ENCODE assay signal across 8 cellular contexts in the genomic region with DNA sequence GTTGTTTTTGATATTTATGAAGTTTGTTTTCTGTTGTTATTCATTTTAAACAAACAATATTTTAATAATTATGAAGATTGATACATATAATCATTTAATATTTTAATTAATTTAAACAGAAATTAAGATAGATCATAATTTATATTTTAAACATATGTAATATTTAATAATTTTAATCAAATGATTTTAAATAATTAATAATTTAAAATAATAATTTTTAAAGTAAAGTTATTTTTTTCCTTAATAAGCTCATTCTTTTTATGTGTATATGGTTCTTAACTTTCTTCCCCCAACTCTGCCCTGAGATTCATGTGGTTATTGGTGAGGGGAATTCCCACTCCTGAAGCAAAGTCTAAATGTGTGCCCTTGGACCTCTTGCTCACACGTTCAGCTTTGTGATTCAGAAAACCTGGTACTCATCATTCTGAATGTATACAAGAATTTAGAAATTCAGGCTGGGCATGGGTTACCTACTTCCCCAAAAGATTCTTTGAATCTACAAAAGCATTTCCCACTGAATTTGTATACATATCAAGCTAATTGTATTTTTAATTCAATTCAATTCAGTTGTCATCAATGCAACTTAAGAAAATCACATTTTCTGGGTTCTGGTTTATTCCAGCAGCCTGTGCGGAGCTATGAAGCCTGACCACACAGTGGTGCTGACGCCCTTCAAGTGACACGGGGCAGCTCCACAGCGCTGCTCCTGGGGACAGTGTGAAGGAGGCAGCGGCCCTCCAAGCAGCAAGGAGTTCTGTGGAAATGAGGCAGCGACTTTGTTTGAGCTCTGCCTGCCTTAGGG.
DNase-seq lines count a peak whose midpoint lies in the region; ATAC-seq, FAIRE-seq and TF ChIP-seq lines count a peak whose summit lies in the region.

No MANE protein-coding gene starts in this region.

- TF ChIP-seq RAD21 in A549 (conservative IDR thresholded peaks at IDR 0.05 in 1 of 2, IDR thresholded peaks at IDR 0.05 in 1 of 2), result peak; percentile 87
- peak; percentile 98 for TF ChIP-seq RAD21 in HCT116 (IDR thresholded peaks at IDR 0.05; ENCODE audit: low read depth)

- POLR2A ChIA-PET in A549 (lab: Yijun Ruan, JAX) (no interaction called here), HCT116 (lab: Charles Lee) (interaction anchor here (1.1 kb wide), 1 partner anchor 854 kb away, joined by 3 read pairs; no protein-coding TSS in a partner anchor), MCF 10A (lab: Yijun Ruan, JAX) (interaction anchor here (0.6 to 1.1 kb wide), 12 partner anchors 28 to 682 kb away, joined by 3 to 6 read pairs (median 3); no protein-coding TSS in a partner anchor)

- RAD21 ChIA-PET in HCT116 (lab: Charles Lee; ENCODE audit: low non-redundant PET in 1 of 2, low total read pairs in 2 of 2, uncharacterized antibody in 2 of 2, unreplicated experiment in 2 of 2), result interaction anchor here (0.6 to 1.2 kb wide), 6 partner anchors 18 to 854 kb away, joined by 3 to 8 read pairs (median 3); no protein-coding TSS in a partner anchor

- no peak overlapping the region for H3K4me3 Mint-ChIP-seq in MCF 10A (ENCODE audit: unreplicated experiment)

- no peaks in the 10 kb centered on the region for H3K9me3 Mint-ChIP-seq in MCF 10A (ENCODE audit: unreplicated experiment)

- CTCF ChIA-PET in A549 (lab: Yijun Ruan, JAX) (interaction anchor here (0.7 to 2.2 kb wide), 30 partner anchors 10 to 939 kb away, joined by 3 to 19 read pairs (median 4); no protein-coding TSS in a partner anchor), HCT116 (lab: Charles Lee) (interaction anchor here (0.6 to 2.5 kb wide), 34 partner anchors 9 to 1141 kb away, joined by 3 to 37 read pairs (median 4); no protein-coding TSS in a partner anchor), MCF 10A (lab: Yijun Ruan, JAX) (interaction anchor here (0.5 to 3.0 kb wide), 75 partner anchors 9 to 1067 kb away, joined by 3 to 32 read pairs (median 4); partner anchors contain the start of gene UST)

- no peaks in the 10 kb centered on the region for H3K79me2 ChIP-seq in HCT116 (ENCODE audit: insufficient read depth, low read length)

- 3% methylated on average over 6 of the region's 7 CpGs for WGBS in A549 (ENCODE audit: missing lambda C conversion rate)
- WGBS in iPS DF 6.9 (ENCODE audit: insufficient coverage, insufficient read length), result no CpG with 5 or more reads among the region's 7 CpGs
- 2 to 9% (median 7%) methylated on average over 7 of the region's 7 CpGs for WGBS in spleen, 5 donors

- intact Hi-C loops in HCT116 (cut with micrococcal nuclease) (loop anchor here (1.0 to 10.0 kb wide), 4 partner anchors 370 to 937 kb away; no protein-coding TSS in a partner anchor), MCF 10A (cut with micrococcal nuclease) (loop anchor here (1.0 to 5.0 kb wide), 7 partner anchors 123 to 855 kb away; no protein-coding TSS in a partner anchor), spleen (cut with DNase I; ENCODE audit: low total_unique reads) (loop anchor here (5.0 kb wide), 1 partner anchor 369 kb away; no protein-coding TSS in a partner anchor)

- no peak overlapping the region for H3K27ac Mint-ChIP-seq in MCF 10A (ENCODE audit: low read depth, unreplicated experiment)

- no peaks in the 10 kb centered on the region for H3K4me1 ChIP-seq in A549
- peaks cover 0 to 7% of the 10 kb centered on the region in 2 experiments; a peak in 1 of 4 replicates for H3K4me1 ChIP-seq in HCT116 (ENCODE audit: control insufficient read depth in 1 of 2, insufficient read depth in 2 of 2, low read length in 2 of 2)
- peaks cover 5% of the 10 kb centered on the region; the same call in 1 of the 2 replicates for H3K4me1 ChIP-seq in iPS DF 6.9 (ENCODE audit: control insufficient read depth, insufficient read depth, low read length)
- peaks cover 0 to 35% (median 13%) of the 10 kb centered on the region in 6 donors for H3K4me1 ChIP-seq in spleen

- H3K9ac ChIP-seq in HCT116 (ENCODE audit: low read length), result no peak overlapping the region

- BruUV-seq in HCT116 (replicated peaks; lab: Mats Ljungman, UMichigan) (no TSS peak), MCF 10A (replicated peaks; lab: Mats Ljungman, UMichigan) (no TSS peak)

- H3K27ac ChIP-seq in A549, result no peak overlapping the region
- H3K27ac ChIP-seq in HCT116 (ENCODE audit: low read depth, low read length), result no peak overlapping the region
- H3K27ac ChIP-seq in iPS DF 6.9 (ENCODE audit: low read length), result no peak overlapping the region
- no peak overlapping the region for H3K27ac ChIP-seq in spleen

- H3K4me2 ChIP-seq in A549, result no peak overlapping the region
- H3K4me2 ChIP-seq in HCT116 (ENCODE audit: low read length), result peak overlapping the region; percentile 30; the same call in 1 of the 2 replicates

- H3K36me3 ChIP-seq in HCT116 (ENCODE audit: control insufficient read depth in 1 of 2, insufficient read depth in 2 of 2, low read length in 2 of 2) (no peaks in the 10 kb centered on the region), iPS DF 6.9 (ENCODE audit: control insufficient read depth, insufficient read depth, low read length) (no peaks in the 10 kb centered on the region), spleen (no peaks in the 10 kb centered on the region)

- TF ChIP-seq POLR2A in A549 (IDR thresholded peaks at IDR 0.05; ENCODE audit: low read length), result no peak
- TF ChIP-seq POLR2A in HCT116 (IDR thresholded peaks at IDR 0.05; ENCODE audit: borderline replicate concordance, extremely low read depth, insufficient read depth, insufficient read length), result no peak
- no peak for TF ChIP-seq POLR2A in spleen (IDR thresholded peaks at IDR 0.05)

- H3K4me3 ChIP-seq in A549 (no peak overlapping the region), HCT116 (replicated peaks in 1 of 2; ENCODE audit: low read depth in 1 of 2, low read length in 2 of 2) (no peak overlapping the region), iPS DF 6.9 (ENCODE audit: low read length) (no peak overlapping the region), spleen (no peak overlapping the region)

- no peaks in the 10 kb centered on the region for H3K27me3 Mint-ChIP-seq in MCF 10A (ENCODE audit: insufficient read depth, unreplicated experiment)

- TF ChIP-seq CTCF in A549 (IDR thresholded peaks at IDR 0.05) (peak; percentile 85), GM10266 (IDR thresholded peaks at IDR 0.05; ENCODE audit: control insufficient read depth, insufficient read depth, low read depth, missing control alignments) (peak; percentile 96), HCT116 (IDR thresholded peaks at IDR 0.05 in 2 of 3, conservative IDR thresholded peaks at IDR 0.05 in 1 of 3; ENCODE audit: borderline replicate concordance in 1 of 3, insufficient read depth in 1 of 3, low read depth in 2 of 3, low read length in 2 of 3) (peak; percentile 92 to 99 (median 98)), MCF 10A (IDR thresholded peaks at IDR 0.05; ENCODE audit: unreplicated experiment) (peak; percentile 83), spleen (IDR thresholded peaks at IDR 0.05 in 8 of 11, conservative IDR thresholded peaks at IDR 0.05 in 3 of 11) (peak; percentile 54 to 86 (median 72))

- no peaks in the 10 kb centered on the region for H3K9me2 ChIP-seq in HCT116 (ENCODE audit: insufficient read depth)

- ATAC-seq in A549 (peak; percentile 100), HCT116 (peak; percentile 100), SK-N-SH treated with all-trans-retinoic acid at 6 μM for 48 hours (peak; percentile 100)

- H3K27me3 ChIP-seq in HCT116 (ENCODE audit: insufficient read depth, low read length) (0 out of 2 replicates have a peak, but pooled peaks cover 5% of the 10 kb centered on the region), iPS DF 6.9 (ENCODE audit: control insufficient read depth, insufficient read depth, low read length) (no peaks in the 10 kb centered on the region), spleen (replicated peaks in 1 of 7) (no peaks in the 10 kb centered on the region)

- FAIRE-seq in A549 (lab: Jason Lieb, UNC), result no peak

- peak overlapping the region; percentile 91 for H2AFZ ChIP-seq in HCT116 (ENCODE audit: low read depth, low read length, poor library complexity, severe bottlenecking)

- peak; percentile 57 to 76 for DNase-seq in A549 (ENCODE audit: low read depth in 1 of 2, low spot score in 1 of 2)
- DNase-seq in GM10266 (ENCODE audit: extremely low spot score), result peak; percentile 77
- peak; percentile 74 for DNase-seq in HCT116 (ENCODE audit: low read depth, low spot score)
- DNase-seq in LoVo (ENCODE audit: low spot score), result peak; percentile 78
- DNase-seq in MCF 10A (ENCODE audit: unreplicated experiment), result peak; percentile 79
- peak; percentile 72 for DNase-seq in iPS DF 6.9 (ENCODE audit: low read depth, low spot score)
- DNase-seq in spleen, result peak; percentile 92

- TF ChIP-seq EP300 in A549 (IDR thresholded peaks at IDR 0.05), result no peak

- no peaks in the 10 kb centered on the region for H3K4me1 Mint-ChIP-seq in MCF 10A (ENCODE audit: insufficient read depth, unreplicated experiment)

- H4K20me1 ChIP-seq in HCT116 (ENCODE audit: insufficient read depth), result no peaks in the 10 kb centered on the region

- H3K36me3 Mint-ChIP-seq in MCF 10A (ENCODE audit: insufficient read depth, unreplicated experiment), result no peaks in the 10 kb centered on the region

- H3K9me3 ChIP-seq in A549 (no peaks in the 10 kb centered on the region), HCT116 (ENCODE audit: control insufficient read depth in 1 of 2, insufficient read depth in 1 of 2, low read depth in 1 of 2, low read length in 2 of 2) (no peaks in the 10 kb centered on the region), iPS DF 6.9 (ENCODE audit: control insufficient read depth, insufficient read depth, low read length) (no peaks in the 10 kb centered on the region), spleen (peaks cover 0 to 2% (median 0%) of the 10 kb centered on the region in 8 donors)

TF ChIP-seq in A549, 52 proteins besides CTCF, POLR2A, EP300 and RAD21 (continues in another document):
- TF ChIP-seq CHD4 (IDR thresholded peaks at IDR 0.05; ENCODE audit: borderline replicate concordance), result no peak
- no peak for TF ChIP-seq RNF2 (IDR thresholded peaks at IDR 0.05; ENCODE audit: borderline replicate concordance, low read depth)
- no peak for TF ChIP-seq SREBF2 (IDR thresholded peaks at IDR 0.05)
- peak; percentile 73 for TF ChIP-seq SMC3 (IDR thresholded peaks at IDR 0.05)

TF ChIP-seq in HCT116, 20 proteins besides CTCF, POLR2A, EP300 and RAD21:
- TF ChIP-seq, protein P1, sequence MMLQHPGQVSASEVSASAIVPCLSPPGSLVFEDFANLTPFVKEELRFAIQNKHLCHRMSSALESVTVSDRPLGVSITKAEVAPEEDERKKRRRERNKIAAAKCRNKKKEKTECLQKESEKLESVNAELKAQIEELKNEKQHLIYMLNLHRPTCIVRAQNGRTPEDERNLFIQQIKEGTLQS (IDR thresholded peaks at IDR 0.05), result no peak
- TF ChIP-seq YY1 (IDR thresholded peaks at IDR 0.05; ENCODE audit: extremely low read depth, insufficient replicate concordance, low read depth, low read length) (peak; percentile 41), SP1 (IDR thresholded peaks at IDR 0.05; ENCODE audit: low read depth) (no peak)

TF ChIP-seq in SK-N-SH treated with all-trans-retinoic acid at 6 μM for 48 hours, 23 proteins besides CTCF, POLR2A, EP300 and RAD21 (continues in another document):
- TF ChIP-seq ZFP3 (CRISPR knock-in tag; IDR thresholded peaks at IDR 0.05), result no peak
- TF ChIP-seq TOX (CRISPR knock-in tag; IDR thresholded peaks at IDR 0.05; ENCODE audit: borderline replicate concordance), result no peak
- TF ChIP-seq ESRRG (CRISPR knock-in tag; IDR thresholded peaks at IDR 0.05), result no peak
- TF ChIP-seq ZNF70 (CRISPR knock-in tag; IDR thresholded peaks at IDR 0.05), result no peak
- TF ChIP-seq ZFP30 (CRISPR knock-in tag; IDR thresholded peaks at IDR 0.05), result no peak
- no peak for TF ChIP-seq ISL1 (CRISPR knock-in tag; IDR thresholded peaks at IDR 0.05)

Comparison
In these comparisons a context has a peak if more than half of its experiments do, and no peak if none do; other contexts are left out.
1. Of the 6 proteins assayed by ChIP-seq in both A549 and HCT116: peak only in A549: none; only in HCT116: none; in both: CTCF and RAD21; in neither: 4.